ENCODE assay signal across 15 cellular contexts in genomic region chr6:53634184-53634631, GRCh38. TPM values are rescaled to one million over a fixed set of nuclear protein-coding genes. Genes with fewer than 3 reads are reported as not detected.
DNase-seq lines count a peak whose midpoint lies in the region; ATAC-seq and TF ChIP-seq lines count a peak whose summit lies in the region.
"Had no signal": no experiment of that assay in that cellular context is flagged by ENCODE, and none has a peak within 500 bp of the region (broad histone marks: within the 10 kb centered on the region; RNA-seq: fewer than 3 reads in every experiment).

No MANE protein-coding gene starts in this region.

- POLR2A ChIA-PET in GM10248 (lab: Yijun Ruan, JAX), result no interaction called here
- POLR2A ChIA-PET in activated CD4-positive, alpha-beta memory T cell treated with anti-CD3 and anti-CD28 coated beads, Interleukin-2, amount 10 ng/mL, durations not matched to agents 7 days and 5 days (lab: Charles Lee), result no interaction called here

- H3K4me1 Mint-ChIP-seq in activated CD4-positive, alpha-beta memory T cell treated with anti-CD3 and anti-CD28 coated beads, Interleukin-2, amount 10 ng/mL, durations not matched to agents 7 days and 5 days, result peaks cover 7% of the 10 kb centered on the region

- H3K9me3 Mint-ChIP-seq in activated CD4-positive, alpha-beta memory T cell treated with anti-CD3 and anti-CD28 coated beads, Interleukin-2, amount 10 ng/mL, durations not matched to agents 7 days and 5 days, result no peaks in the 10 kb centered on the region

- H3K36me3 Mint-ChIP-seq in activated CD4-positive, alpha-beta memory T cell treated with anti-CD3 and anti-CD28 coated beads, Interleukin-2, amount 10 ng/mL, durations not matched to agents 7 days and 5 days (ENCODE audit: low read depth), result no peaks in the 10 kb centered on the region

- H3K4me3 Mint-ChIP-seq in activated CD4-positive, alpha-beta memory T cell treated with anti-CD3 and anti-CD28 coated beads, Interleukin-2, amount 10 ng/mL, durations not matched to agents 7 days and 5 days, result no peak overlapping the region

- ATAC-seq in GM18867 (IDR thresholded peaks at IDR 0.05; ENCODE audit: unreplicated experiment) (peak; percentile 90), HG02588 (IDR thresholded peaks at IDR 0.05; ENCODE audit: unreplicated experiment) (peak; percentile 60), HG03354 (IDR thresholded peaks at IDR 0.05; ENCODE audit: poor library complexity, severe bottlenecking, unreplicated experiment) (peak; percentile 84), left lobe of liver (peak; percentile 81)
- ATAC-seq: psoas muscle had no signal

- TF ChIP-seq CTCF in GM10248 (IDR thresholded peaks at IDR 0.05; ENCODE audit: control extremely low read depth, extremely low read depth, low read depth, missing control alignments), result no peak

- peaks cover 9% of the 10 kb centered on the region for H3K27me3 Mint-ChIP-seq in activated CD4-positive, alpha-beta memory T cell treated with anti-CD3 and anti-CD28 coated beads, Interleukin-2, amount 10 ng/mL, durations not matched to agents 7 days and 5 days

- no peak overlapping the region for H3K27ac Mint-ChIP-seq in activated CD4-positive, alpha-beta memory T cell treated with anti-CD3 and anti-CD28 coated beads, Interleukin-2, amount 10 ng/mL, durations not matched to agents 7 days and 5 days

- CTCF ChIA-PET in GM10248 (lab: Yijun Ruan, JAX), result interaction anchor here (1.3 to 3.1 kb wide), 3 partner anchors 12 to 16 kb away, joined by 3 to 21 read pairs (median 12); no protein-coding TSS in a partner anchor
- CTCF ChIA-PET in activated CD4-positive, alpha-beta memory T cell treated with anti-CD3 and anti-CD28 coated beads, Interleukin-2, amount 10 ng/mL, durations not matched to agents 7 days and 5 days (lab: Charles Lee), result interaction anchor here (0.6 kb wide), 1 partner anchor 1043 kb away, joined by 4 read pairs; no protein-coding TSS in a partner anchor

- DNase-seq in left lobe of liver (ENCODE audit: low spot score), result peak; percentile 54
- DNase-seq in GM10248 (ENCODE audit: extremely low spot score), result no peak
- no peak for DNase-seq in activated CD4-positive, alpha-beta memory T cell treated with anti-CD3 and anti-CD28 coated beads, Interleukin-2, amount 10 ng/mL, durations not matched to agents 7 days and 5 days
- DNase-seq in GM19238 (ENCODE audit: insufficient read length, low spot score), result no peak
- DNase-seq in activated CD4-positive, alpha-beta T cell treated with anti-CD3 and anti-CD28 coated beads, Interleukin-2, amount 50 U/mL, for 1 hour, result no peak
- DNase-seq: activated CD8-positive, alpha-beta memory T cell treated with anti-CD3 and anti-CD28 coated beads, Interleukin-2, amount 50 U/mL, for 4 hours; head of caudate nucleus; mesenchymal stem cell; NCI-H1930; PC-9; psoas muscle; T1000 had no signal

RNA-seq across cellular contexts. Expression of gene KLHL31, which starts 31.3 kb away (rescaled TPM):
- total RNA-seq in left lobe of liver, result 0.25 TPM
- under 1 TPM; 0.08 to 0.18 TPM for total RNA-seq in activated CD4-positive, alpha-beta memory T cell treated with anti-CD3 and anti-CD28 coated beads, Interleukin-2, amount 10 ng/mL, durations not matched to agents 7 days and 5 days
